ENCODE assay signal across 13 cellular contexts in the genomic region with DNA sequence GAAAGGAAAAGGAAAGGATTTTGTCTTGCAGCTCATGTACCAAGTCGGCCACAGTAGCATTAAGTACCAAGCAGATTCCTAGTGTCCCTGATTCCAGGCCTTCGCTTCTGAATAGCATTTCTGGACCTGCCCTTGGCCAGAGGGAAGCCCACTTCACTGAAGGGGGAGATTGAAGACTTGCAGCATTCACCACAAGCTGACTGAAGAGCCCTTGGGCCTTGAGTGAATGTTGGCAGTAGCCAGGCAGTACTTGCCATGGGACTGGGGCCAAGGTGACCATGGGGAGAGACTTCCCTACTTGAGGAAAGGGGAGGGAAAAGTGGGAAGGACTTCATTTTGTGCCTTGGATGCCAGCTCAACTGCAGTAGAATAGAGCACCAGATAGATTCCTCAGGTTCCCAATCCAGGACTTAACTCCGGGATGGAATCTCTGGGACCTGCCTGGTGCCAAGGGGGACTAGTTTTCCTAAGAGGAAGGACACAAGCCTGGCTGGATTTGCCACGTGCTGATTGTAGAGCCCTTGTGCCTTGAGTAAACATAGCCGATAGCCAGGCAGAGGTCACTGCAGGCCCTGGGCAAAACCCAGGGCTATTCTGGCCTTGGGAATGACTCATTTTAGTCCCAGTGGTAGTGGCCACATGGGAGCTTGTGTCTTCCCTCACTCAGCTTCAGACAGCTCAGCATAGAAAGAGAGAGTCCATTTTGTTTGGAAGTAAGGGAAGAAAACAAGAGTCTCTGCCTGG.
DNase-seq lines count a peak whose midpoint lies in the region; ATAC-seq and TF ChIP-seq lines count a peak whose summit lies in the region.
"Had no signal": no experiment of that assay in that cellular context is flagged by ENCODE, and none has a peak within 500 bp of the region (broad histone marks: within the 10 kb centered on the region; RNA-seq: fewer than 3 reads in every experiment).

No MANE protein-coding gene starts in this region.

- H3K27me3 ChIP-seq in lower lobe of right lung (ENCODE audit: low read depth) (no peaks in the 10 kb centered on the region), upper lobe of right lung (no peaks in the 10 kb centered on the region)

- H3K9me3 ChIP-seq in lower lobe of right lung (no peaks in the 10 kb centered on the region), upper lobe of right lung (no peaks in the 10 kb centered on the region)
- H3K9me3 ChIP-seq: HAP-1 had no signal

- H3K4me3 ChIP-seq in fibroblast of mammary gland (ENCODE audit: control insufficient read depth, low read depth, low read length) (no peak overlapping the region), lower lobe of right lung (no peak overlapping the region), upper lobe of right lung (no peak overlapping the region)
- H3K4me3 ChIP-seq: HAP-1 had no signal

- H3K36me3 ChIP-seq in lower lobe of right lung: no peaks in the 10 kb centered on the region
- no peaks in the 10 kb centered on the region for H3K36me3 ChIP-seq in upper lobe of right lung
- H3K36me3 ChIP-seq: HAP-1 had no signal

- no peak for TF ChIP-seq CTCF in fibroblast of mammary gland (conservative IDR thresholded peaks at IDR 0.05; ENCODE audit: control insufficient read depth, insufficient read depth, low read depth, low read length)
- no peak for TF ChIP-seq CTCF in lower lobe of right lung (IDR thresholded peaks at IDR 0.05)
- TF ChIP-seq CTCF in upper lobe of right lung (IDR thresholded peaks at IDR 0.05): no peak

- peaks cover 34% of the 10 kb centered on the region for H3K9me3 Mint-ChIP-seq in activated naive CD8-positive, alpha-beta T cell treated with anti-CD3 and anti-CD28 coated beads, Interleukin-2, amount 50 U/mL, for 24 hours

- no peaks in the 10 kb centered on the region for H3K4me1 Mint-ChIP-seq in activated naive CD8-positive, alpha-beta T cell treated with anti-CD3 and anti-CD28 coated beads, Interleukin-2, amount 50 U/mL, for 24 hours
- H3K4me1 Mint-ChIP-seq: CD4-positive, alpha-beta memory T cell had no signal

- peak in 1 of 2 donors; percentile 74 for ATAC-seq in lower lobe of right lung
- peak; percentile 51 for ATAC-seq in upper lobe of right lung
- no peak for ATAC-seq in activated naive CD8-positive, alpha-beta T cell treated with anti-CD3 and anti-CD28 coated beads, Interleukin-2, amount 50 U/mL, for 24 hours

- intact Hi-C loops in lower lobe of right lung (cut with DNase I): no loop called here
- intact Hi-C loops in upper lobe of right lung (cut with DNase I): no loop called here

- no peak overlapping the region for H3K4me3 Mint-ChIP-seq in activated naive CD8-positive, alpha-beta T cell treated with anti-CD3 and anti-CD28 coated beads, Interleukin-2, amount 50 U/mL, for 24 hours
- H3K4me3 Mint-ChIP-seq: CD4-positive, alpha-beta memory T cell; HFFc6 had no signal

- DNase-seq in HT1080 (ENCODE audit: low read depth) (peak; percentile 23), fibroblast of mammary gland (ENCODE audit: low read depth) (peak; percentile 8), lower lobe of right lung (peak; percentile 54), upper lobe of right lung (peak; percentile 68), NCI-H526 treated with DMSO at 0.1 percent for 48 hours (lab: John Stamatoyannopoulos, UW) (no peak)
- DNase-seq in activated naive CD8-positive, alpha-beta T cell treated with anti-CD3 and anti-CD28 coated beads, Interleukin-2, amount 50 U/mL, for 24 hours: no peak
- DNase-seq: C1 segment of cervical spinal cord; CD4-positive, alpha-beta memory T cell; DMS 273 treated with DMSO at 0.1 percent for 48 hours; DND-41; GOT3; HFFc6 had no signal

- H3K4me1 ChIP-seq in lower lobe of right lung (no peaks in the 10 kb centered on the region), upper lobe of right lung (no peaks in the 10 kb centered on the region)
- H3K4me1 ChIP-seq: HAP-1 had no signal

- H3K27ac ChIP-seq in lower lobe of right lung (no peak overlapping the region), upper lobe of right lung (no peak overlapping the region)

- no peak overlapping the region for H3K27ac Mint-ChIP-seq in activated naive CD8-positive, alpha-beta T cell treated with anti-CD3 and anti-CD28 coated beads, Interleukin-2, amount 50 U/mL, for 24 hours
- H3K27ac Mint-ChIP-seq: CD4-positive, alpha-beta memory T cell; HFFc6 had no signal

- no peaks in the 10 kb centered on the region for H3K27me3 Mint-ChIP-seq in activated naive CD8-positive, alpha-beta T cell treated with anti-CD3 and anti-CD28 coated beads, Interleukin-2, amount 50 U/mL, for 24 hours
- H3K27me3 Mint-ChIP-seq: CD4-positive, alpha-beta memory T cell had no signal

- no peaks in the 10 kb centered on the region for H3K36me3 Mint-ChIP-seq in activated naive CD8-positive, alpha-beta T cell treated with anti-CD3 and anti-CD28 coated beads, Interleukin-2, amount 50 U/mL, for 24 hours (ENCODE audit: low read depth)
- H3K36me3 Mint-ChIP-seq: CD4-positive, alpha-beta memory T cell had no signal

Comparison
In these comparisons a context has a peak if more than half of its experiments do, and no peak if none do; other contexts are left out.
1. DNase-seq: peak in HT1080 (single experiment), fibroblast of mammary gland (single experiment), lower lobe of right lung (single experiment) and upper lobe of right lung (single experiment); none in NCI-H526 treated with DMSO at 0.1 percent for 48 hours (single experiment) and activated naive CD8-positive, alpha-beta T cell treated with anti-CD3 and anti-CD28 coated beads, Interleukin-2, amount 50 U/mL, for 24 hours (single experiment).